ENCODE assay signal across 1 cellular context in genomic region chr17:68600123-68600880, GRCh38.
TF ChIP-seq lines count a peak whose summit lies in the region.

No MANE protein-coding gene starts in this region.

TF ChIP-seq in HepG2, 621 proteins besides CTCF, POLR2A, EP300 and RAD21 (continued from another document and continues in another):
- TF ChIP-seq SNAPC5 (CRISPR knock-in tag; IDR thresholded peaks at IDR 0.05; ENCODE audit: borderline replicate concordance) (peak; percentile 70; the same call in 1 of the 2 replicates), CEBPG (CRISPR knock-in tag; IDR thresholded peaks at IDR 0.05) (no peak), MTF1 (CRISPR knock-in tag; IDR thresholded peaks at IDR 0.05) (no peak; the same call in 1 of the 2 replicates), ARID3A (IDR thresholded peaks at IDR 0.05; ENCODE audit: low read depth, low read length) (no peak), HOXA3 (CRISPR knock-in tag; IDR thresholded peaks at IDR 0.05) (peak; percentile 71; the same call in 1 of the 2 replicates), KDM6A (CRISPR knock-in tag; IDR thresholded peaks at IDR 0.05; ENCODE audit: low read depth) (no peak), EED (CRISPR knock-in tag; IDR thresholded peaks at IDR 0.05) (no peak), LCORL (IDR thresholded peaks at IDR 0.05) (no peak), LCORL (CRISPR knock-in tag; IDR thresholded peaks at IDR 0.05) (peak; percentile 76), MYNN (CRISPR knock-in tag; IDR thresholded peaks at IDR 0.05; ENCODE audit: low read depth) (no peak), NFYB (CRISPR knock-in tag; IDR thresholded peaks at IDR 0.05) (0 out of 2 replicates have a peak, but pooled peaks have one; percentile 9), ZNF720 (CRISPR knock-in tag; IDR thresholded peaks at IDR 0.05) (no peak), RNF219 (CRISPR knock-in tag; IDR thresholded peaks at IDR 0.05) (no peak), ZBTB10 (CRISPR knock-in tag; IDR thresholded peaks at IDR 0.05; ENCODE audit: borderline replicate concordance) (peak; percentile 1), BORCS8-MEF2B (CRISPR knock-in tag; IDR thresholded peaks at IDR 0.05) (peak; percentile 51; the same call in 1 of the 2 replicates), ZNF431 (CRISPR knock-in tag; IDR thresholded peaks at IDR 0.05; ENCODE audit: borderline replicate concordance, low read depth) (no peak), PRPF4 (IDR thresholded peaks at IDR 0.05; ENCODE audit: low read depth, low read length, poor library complexity, severe bottlenecking) (no peak), ZNF253 (CRISPR knock-in tag; IDR thresholded peaks at IDR 0.05; ENCODE audit: borderline replicate concordance) (no peak), THRA (CRISPR knock-in tag; IDR thresholded peaks at IDR 0.05; ENCODE audit: borderline replicate concordance) (no peak), ZNF782 (CRISPR knock-in tag; IDR thresholded peaks at IDR 0.05; ENCODE audit: borderline replicate concordance) (peak; percentile 11; the same call in 1 of the 2 replicates), ZNF275 (CRISPR knock-in tag; IDR thresholded peaks at IDR 0.05; ENCODE audit: borderline replicate concordance) (0 out of 2 replicates have a peak, but pooled peaks have one; percentile 34), REPIN1 (CRISPR knock-in tag; IDR thresholded peaks at IDR 0.05; ENCODE audit: borderline replicate concordance, low read depth) (peak; percentile 75; the same call in 1 of the 2 replicates), JDP2 (CRISPR knock-in tag; IDR thresholded peaks at IDR 0.05; ENCODE audit: borderline replicate concordance) (no peak), ZNF563 (CRISPR knock-in tag; IDR thresholded peaks at IDR 0.05) (peak; percentile 28; the same call in 1 of the 2 replicates), ZMAT3 (CRISPR knock-in tag; conservative IDR thresholded peaks at IDR 0.05) (peak; percentile 94; the same call in 1 of the 2 replicates), MXD1 (CRISPR knock-in tag; IDR thresholded peaks at IDR 0.05) (no peak; the same call in none of the 2 replicates), RNF2 (conservative IDR thresholded peaks at IDR 0.05; ENCODE audit: low read depth) (no peak), NCOR1 (IDR thresholded peaks at IDR 0.05; ENCODE audit: borderline replicate concordance, low read length) (no peak; the same call in 1 of the 2 replicates), FOXJ3 (CRISPR knock-in tag; IDR thresholded peaks at IDR 0.05; ENCODE audit: borderline replicate concordance) (no peak), BCLAF1 (IDR thresholded peaks at IDR 0.05) (no peak), HES4 (CRISPR knock-in tag; IDR thresholded peaks at IDR 0.05; ENCODE audit: borderline replicate concordance) (0 out of 2 replicates have a peak, but pooled peaks have one; percentile 35), ZNF3 (CRISPR knock-in tag; IDR thresholded peaks at IDR 0.05) (no peak), GMEB1 (CRISPR knock-in tag; IDR thresholded peaks at IDR 0.05; ENCODE audit: borderline replicate concordance) (0 out of 2 replicates have a peak, but pooled peaks have one; percentile 30), ZNF766 (CRISPR knock-in tag; IDR thresholded peaks at IDR 0.05; ENCODE audit: borderline replicate concordance) (no peak; the same call in 1 of the 2 replicates), ZNF768 (CRISPR knock-in tag; IDR thresholded peaks at IDR 0.05) (peak; percentile 70; the same call in 1 of the 2 replicates), ZNF512B (CRISPR knock-in tag; IDR thresholded peaks at IDR 0.05; ENCODE audit: borderline replicate concordance) (peak; percentile 39), ZBTB39 (CRISPR knock-in tag; IDR thresholded peaks at IDR 0.05) (no peak)
